In genomic region chr10:80535671-80536360, GRCh38 we compare ENCODE assay signal across 8 cellular contexts. TPM values are rescaled to one million over a fixed set of nuclear protein-coding genes. Genes with fewer than 3 reads are reported as not detected.
DNase-seq lines count a peak whose midpoint lies in the region; ATAC-seq, FAIRE-seq and TF ChIP-seq lines count a peak whose summit lies in the region.

No MANE protein-coding gene starts in this region.

- TF ChIP-seq EP300 in GM12878 (IDR thresholded peaks at IDR 0.05; ENCODE audit: borderline replicate concordance in 1 of 2, control insufficient read depth in 1 of 2, low read depth in 2 of 2, low read length in 2 of 2), result peak in 1 of 2 experiments; percentile 7; a peak in 1 of 4 replicates

- in situ Hi-C loops in GM12878 (cut with MboI), result no loop called here

- SMC1A ChIA-PET in GM12878 (lab: Charles Lee; ENCODE audit: uncharacterized antibody, unreplicated experiment), result interaction anchor here (0.9 to 2.7 kb wide), 7 partner anchors 9 to 91 kb away, joined by 3 to 35 read pairs (median 3); no protein-coding TSS in a partner anchor

- peak overlapping the region; percentile 81 for H3K9ac ChIP-seq in GM12878 (ENCODE audit: control insufficient read depth, insufficient read depth, low read length)

- BruUV-seq in GM12878 (replicated peaks; lab: Mats Ljungman, UMichigan), result no TSS peak

- 2% methylated on average over 42 of the region's 50 CpGs for WGBS in GM12878 (ENCODE audit: insufficient coverage, insufficient replicate concordance, low lambda C conversion rate, missing lambda C conversion rate)

- CTCF ChIA-PET in GM12878 (lab: Yijun Ruan, JAX), result interaction anchor here (0.6 to 2.8 kb wide), 10 partner anchors 16 to 483 kb away, joined by 3 to 32 read pairs (median 4); no protein-coding TSS in a partner anchor

- no peaks in the 10 kb centered on the region for H3K9me3 Mint-ChIP-seq in T-helper 1 cell treated with Interleukin-12 subunit alpha and Interleukin-12 subunit beta and Interleukin-4 antibody, amounts not matched to agents 30 μg/mL and 1 μg/mL, for 36 hours

- ATAC-seq in GM19043 (IDR thresholded peaks at IDR 0.05; ENCODE audit: low read depth, unreplicated experiment) (peak; percentile 74), HG03442 (IDR thresholded peaks at IDR 0.05; ENCODE audit: unreplicated experiment) (peak; percentile 31), GM12878 (peak; percentile 89), GM19455 (IDR thresholded peaks at IDR 0.05; ENCODE audit: unreplicated experiment) (no peak)

- no peak for FAIRE-seq in GM12878 (lab: Jason Lieb, UNC)

- peak overlapping the region; percentile 100 for H3K27ac Mint-ChIP-seq in T-helper 1 cell treated with Interleukin-12 subunit alpha and Interleukin-12 subunit beta and Interleukin-4 antibody, amounts not matched to agents 30 μg/mL and 1 μg/mL, for 36 hours

- H4K20me1 ChIP-seq in GM12878 (ENCODE audit: control insufficient read depth, insufficient read depth), result no peaks in the 10 kb centered on the region

- DNase-seq in AG09309 (ENCODE audit: low read depth), result no peak
- DNase-seq in GM12878 (ENCODE audit: low read depth, low spot score), result no peak
- DNase-seq in kidney tubule cell (ENCODE audit: low spot score), result peak; percentile 57
- peak; percentile 55 to 63 (median 62) for DNase-seq in stimulated activated CD4-positive, alpha-beta T cell treated with anti-CD3 and anti-CD28 coated beads, TNF-alpha, amount 100 ng/mL, for 4 hours (ENCODE audit: low read depth in 3 of 3)

- RAD21 ChIA-PET in GM12878 (lab: Charles Lee; ENCODE audit: unreplicated experiment), result interaction anchor here (0.8 to 2.7 kb wide), 5 partner anchors 18 to 86 kb away, joined by 3 to 38 read pairs (median 3); no protein-coding TSS in a partner anchor

- H3K27ac ChIP-seq in GM12878 (ENCODE audit: control insufficient read depth, insufficient read depth), result peak overlapping the region; percentile 91

- no peaks in the 10 kb centered on the region for H3K27me3 Mint-ChIP-seq in T-helper 1 cell treated with Interleukin-12 subunit alpha and Interleukin-12 subunit beta and Interleukin-4 antibody, amounts not matched to agents 30 μg/mL and 1 μg/mL, for 36 hours (ENCODE audit: low read depth)

- TF ChIP-seq RAD21 in GM12878 (IDR thresholded peaks at IDR 0.05; ENCODE audit: insufficient read depth, low read depth, low read length), result peak; percentile 81

- no peaks in the 10 kb centered on the region for H3K36me3 ChIP-seq in GM12878 (ENCODE audit: control insufficient read depth in 2 of 2, insufficient read depth in 2 of 2, low read length in 1 of 2)

- H3K79me2 ChIP-seq in GM12878 (ENCODE audit: control insufficient read depth, insufficient read depth, low read length), result no peaks in the 10 kb centered on the region; the same call in 1 of the 2 replicates

- peak; percentile 93 for TF ChIP-seq POLR2A in GM12878 (IDR thresholded peaks at IDR 0.05; ENCODE audit: low read depth, low read length)

- TF ChIP-seq CTCF in AG09309 (IDR thresholded peaks at IDR 0.05; ENCODE audit: control insufficient read depth, insufficient read depth, low read depth, low read length, missing control alignments) (peak; percentile 49), GM12878 (IDR thresholded peaks at IDR 0.05 in 2 of 3, conservative IDR thresholded peaks at IDR 0.05 in 1 of 3; ENCODE audit: control insufficient read depth in 2 of 3, extremely low read depth in 1 of 3, insufficient read depth in 1 of 3, low read depth in 3 of 3, low read length in 3 of 3) (peak; percentile 77 to 82 (median 81))

- H3K4me2 ChIP-seq in GM12878 (ENCODE audit: control insufficient read depth, insufficient read depth), result peak overlapping the region; percentile 80

- H3K4me3 ChIP-seq in AG09309 (ENCODE audit: control insufficient read depth, low read depth, low read length), result peak overlapping the region; percentile 35
- H3K4me3 ChIP-seq in GM12878, result peak overlapping the region; percentile 83

- H3K36me3 Mint-ChIP-seq in T-helper 1 cell treated with Interleukin-12 subunit alpha and Interleukin-12 subunit beta and Interleukin-4 antibody, amounts not matched to agents 30 μg/mL and 1 μg/mL, for 36 hours (ENCODE audit: low read depth), result peaks cover 7% of the 10 kb centered on the region

- peak overlapping the region; percentile 95 for H3K4me3 Mint-ChIP-seq in T-helper 1 cell treated with Interleukin-12 subunit alpha and Interleukin-12 subunit beta and Interleukin-4 antibody, amounts not matched to agents 30 μg/mL and 1 μg/mL, for 36 hours

- H3K4me1 ChIP-seq in GM12878 (ENCODE audit: control insufficient read depth, insufficient read depth, low read length), result peaks cover 14% of the 10 kb centered on the region

- POLR2A ChIA-PET in GM12878 (lab: Charles Lee), result interaction anchor here (0.9 kb wide), 2 partner anchors 36 to 64 kb away, joined by 3 to 4 read pairs; no protein-coding TSS in a partner anchor

- H3K9me3 ChIP-seq in GM12878 (replicated peaks; ENCODE audit: control insufficient read depth, insufficient read depth, low read length), result no peaks in the 10 kb centered on the region; the same call in 2 of the 3 replicates

- H2AFZ ChIP-seq in GM12878 (ENCODE audit: control insufficient read depth, low read depth, low read length), result peak overlapping the region; percentile 83

- H3K27me3 ChIP-seq in GM12878 (replicated peaks in 1 of 2; ENCODE audit: control insufficient read depth in 2 of 2, insufficient read depth in 2 of 2, low read length in 1 of 2), result no peaks in the 10 kb centered on the region

- H3K4me1 Mint-ChIP-seq in T-helper 1 cell treated with Interleukin-12 subunit alpha and Interleukin-12 subunit beta and Interleukin-4 antibody, amounts not matched to agents 30 μg/mL and 1 μg/mL, for 36 hours (ENCODE audit: low read depth), result peaks cover 36% of the 10 kb centered on the region

- intact Hi-C loops in GM12878 (cut with micrococcal nuclease; ENCODE audit: unreplicated experiment), result loop anchor here (1.0 to 2.0 kb wide), 2 partner anchors 63 to 127 kb away; no protein-coding TSS in a partner anchor

TF ChIP-seq in GM12878, 131 proteins besides CTCF, POLR2A, EP300 and RAD21 (continues in another document):
- TF ChIP-seq HCFC1 (IDR thresholded peaks at IDR 0.05; ENCODE audit: low read length), result no peak
- TF ChIP-seq MYB (IDR thresholded peaks at IDR 0.05; ENCODE audit: borderline replicate concordance, low read depth, low read length), result no peak
- TF ChIP-seq LARP7 (IDR thresholded peaks at IDR 0.05), result no peak
- no peak for TF ChIP-seq ATF3 (IDR thresholded peaks at IDR 0.05; ENCODE audit: borderline replicate concordance, extremely low read depth, low read depth, low read length)
- no peak for TF ChIP-seq FOS (IDR thresholded peaks at IDR 0.05; ENCODE audit: borderline replicate concordance, extremely low read depth, insufficient read length)
- TF ChIP-seq ZBTB4 (CRISPR knock-in tag; IDR thresholded peaks at IDR 0.05), result no peak
- TF ChIP-seq KAT2A (conservative IDR thresholded peaks at IDR 0.05; ENCODE audit: control insufficient read depth, low read depth, low read length), result no peak
- TF ChIP-seq HDAC6 (IDR thresholded peaks at IDR 0.05; ENCODE audit: unreplicated experiment), result no peak
- no peak for TF ChIP-seq KLF5 (IDR thresholded peaks at IDR 0.05; ENCODE audit: partially characterized antibody)

RNA-seq across cellular contexts. Expression of gene SH2D4B, which starts 1.9 kb away (rescaled TPM):
- 1.2 TPM in 2 replicates for total RNA-seq in GM12878 (2013; cell fraction: nucleolus; rRNA removed)
- total RNA-seq in GM12878 (2014; rRNA removed) (0.05 and 0.06 TPM in 2 replicates), GM12878 (2014; rRNA removed; fragmentation: Illumina TruSeq; extraction: Trizol) (not detected in 2 replicates), GM12878 (2021) (0.13 and 0.19 TPM in 2 replicates)
- 0.07 TPM for polyA plus RNA-seq in GM12878 (2011; ENCODE audit: low read depth)
- polyA plus RNA-seq in GM12878 (2011; rRNA removed) (0.14 TPM in 2 replicates), GM12878 (2014; fragmentation: Illumina TruSeq; extraction: Trizol) (not detected in 2 replicates), GM12878 (2014; fragmentation: Nextera tagmentation; extraction: Ambion mirVana) (not detected), GM12878 (2014; rRNA removed) (0.04 TPM in 1 of 2 replicates, not detected in the other), GM12878 (2016; fragmentation: Nextera tagmentation; extraction: Ambion mirVana) (under 1 TPM in 1 of 2 experiments, not detected in 1; 0.21 TPM)
- 0.08 and 0.09 TPM in 2 replicates for polyA plus RNA-seq in GM12878 (2011; cell fraction: cytosol; rRNA removed)
- 0.61 and 0.67 TPM in 2 replicates for polyA plus RNA-seq in GM12878 (2011; cell fraction: nucleus; rRNA removed)
- polyA plus RNA-seq in GM12878 (2012), result 0.05 and 0.13 TPM in 2 replicates
- 0.29 and 0.52 TPM in 2 replicates for polyA minus RNA-seq in GM12878 (2011; rRNA and poly(A)+ RNA removed)
- polyA minus RNA-seq in GM12878 (2011; cell fraction: cytosol; rRNA and poly(A)+ RNA removed), result 0.67 TPM in 1 of 2 replicates, not detected in the other
- polyA minus RNA-seq in GM12878 (2011; cell fraction: nucleus; rRNA and poly(A)+ RNA removed), result 0.85 and 0.86 TPM in 2 replicates

Comparison
In these comparisons a context has a peak if more than half of its experiments do, and no peak if none do; other contexts are left out.
1. DNase-seq: peak in kidney tubule cell (single experiment) and stimulated activated CD4-positive, alpha-beta T cell treated with anti-CD3 and anti-CD28 coated beads, TNF-alpha, amount 100 ng/mL, for 4 hours (3 of 3); none in AG09309 (single experiment) and GM12878 (single experiment).